13 cellular contexts compared by ENCODE assay signal in genomic region chr5:161846731-161847130, GRCh38.
DNase-seq lines count a peak whose midpoint lies in the region; FAIRE-seq and TF ChIP-seq lines count a peak whose summit lies in the region.
"Had no signal": no experiment of that assay in that cellular context is flagged by ENCODE, and none has a peak within 500 bp of the region (broad histone marks: within the 10 kb centered on the region; RNA-seq: fewer than 3 reads in every experiment).

No MANE protein-coding gene starts in this region.

- no peak for FAIRE-seq in GM19239 (lab: Jason Lieb, UNC)

- no peak overlapping the region for H3K9ac ChIP-seq in HUES6 (ENCODE audit: low read length)
- H3K9ac ChIP-seq: KMS-11 had no signal

- TF ChIP-seq CTCF in tibial artery (IDR thresholded peaks at IDR 0.05): no peak

- no peaks in the 10 kb centered on the region for H3K9me3 ChIP-seq in HUES6 (ENCODE audit: control insufficient read depth, insufficient read depth, low read depth, low read length)
- H3K9me3 ChIP-seq in tibial artery: no peaks in the 10 kb centered on the region
- H3K9me3 ChIP-seq: ascending aorta, transverse colon had no signal

- H3K27me3 ChIP-seq in HUES6 (ENCODE audit: control insufficient read depth, insufficient read depth, low read length) (peaks cover 32% of the 10 kb centered on the region), tibial artery (peaks cover 0 to 15% of the 10 kb centered on the region in 2 donors)
- H3K27me3 ChIP-seq: ascending aorta had no signal

- H3K4me1 ChIP-seq in HUES6 (ENCODE audit: control insufficient read depth, insufficient read depth, low read length) (peaks cover 5% of the 10 kb centered on the region), tibial artery (peaks cover 0 to 3% (median 0%) of the 10 kb centered on the region in 4 donors)
- H3K4me1 ChIP-seq: ascending aorta had no signal

- DNase-seq in COLO829 (ENCODE audit: low spot score): peak; percentile 0
- DNase-seq in astrocyte of the hippocampus (ENCODE audit: low read depth, low spot score): peak; percentile 55
- DNase-seq in kidney glomerular epithelial cell (lab: John Stamatoyannopoulos, UW): peak; percentile 0
- DNase-seq in GM19239 (ENCODE audit: insufficient read length, low spot score): no peak
- DNase-seq in NCI-H1694 (lab: John Stamatoyannopoulos, UW): no peak
- no peak for DNase-seq in dedifferentiated amniotic fluid mesenchymal stem cell (ENCODE audit: extremely low spot score)
- DNase-seq in tibial artery: no peak
- DNase-seq: activated CD8-positive, alpha-beta memory T cell treated with anti-CD3 and anti-CD28 coated beads, Interleukin-2, amount 50 U/mL, for 4 hours; T-helper 1 cell; transverse colon had no signal

- H3K4me3 ChIP-seq in HUES6 (ENCODE audit: low read depth, low read length): peak overlapping the region; percentile 58
- H3K4me3 ChIP-seq in tibial artery: no peak overlapping the region
- H3K4me3 ChIP-seq: ascending aorta, transverse colon had no signal

- H3K36me3 ChIP-seq in HUES6 (ENCODE audit: control insufficient read depth, insufficient read depth, low read length) (no peaks in the 10 kb centered on the region), tibial artery (no peaks in the 10 kb centered on the region)
- H3K36me3 ChIP-seq: ascending aorta, transverse colon had no signal

- intact Hi-C loops in tibial artery (cut with DNase I; ENCODE audit: low total_unique reads): no loop called here

- H3K27ac ChIP-seq in HUES6 (ENCODE audit: low read depth, low read length) (no peak overlapping the region), tibial artery (no peak overlapping the region)
- H3K27ac ChIP-seq: ascending aorta, KMS-11, transverse colon had no signal

Comparison
In these comparisons a context has a peak if more than half of its experiments do, and no peak if none do; other contexts are left out.
1. DNase-seq: peak in COLO829 (single experiment), astrocyte of the hippocampus (single experiment) and kidney glomerular epithelial cell (single experiment); none in GM19239 (single experiment), NCI-H1694 (single experiment), dedifferentiated amniotic fluid mesenchymal stem cell (single experiment) and tibial artery (0 of 2).